Comparison of ENCODE assay signal across 8 cellular contexts in the genomic region with DNA sequence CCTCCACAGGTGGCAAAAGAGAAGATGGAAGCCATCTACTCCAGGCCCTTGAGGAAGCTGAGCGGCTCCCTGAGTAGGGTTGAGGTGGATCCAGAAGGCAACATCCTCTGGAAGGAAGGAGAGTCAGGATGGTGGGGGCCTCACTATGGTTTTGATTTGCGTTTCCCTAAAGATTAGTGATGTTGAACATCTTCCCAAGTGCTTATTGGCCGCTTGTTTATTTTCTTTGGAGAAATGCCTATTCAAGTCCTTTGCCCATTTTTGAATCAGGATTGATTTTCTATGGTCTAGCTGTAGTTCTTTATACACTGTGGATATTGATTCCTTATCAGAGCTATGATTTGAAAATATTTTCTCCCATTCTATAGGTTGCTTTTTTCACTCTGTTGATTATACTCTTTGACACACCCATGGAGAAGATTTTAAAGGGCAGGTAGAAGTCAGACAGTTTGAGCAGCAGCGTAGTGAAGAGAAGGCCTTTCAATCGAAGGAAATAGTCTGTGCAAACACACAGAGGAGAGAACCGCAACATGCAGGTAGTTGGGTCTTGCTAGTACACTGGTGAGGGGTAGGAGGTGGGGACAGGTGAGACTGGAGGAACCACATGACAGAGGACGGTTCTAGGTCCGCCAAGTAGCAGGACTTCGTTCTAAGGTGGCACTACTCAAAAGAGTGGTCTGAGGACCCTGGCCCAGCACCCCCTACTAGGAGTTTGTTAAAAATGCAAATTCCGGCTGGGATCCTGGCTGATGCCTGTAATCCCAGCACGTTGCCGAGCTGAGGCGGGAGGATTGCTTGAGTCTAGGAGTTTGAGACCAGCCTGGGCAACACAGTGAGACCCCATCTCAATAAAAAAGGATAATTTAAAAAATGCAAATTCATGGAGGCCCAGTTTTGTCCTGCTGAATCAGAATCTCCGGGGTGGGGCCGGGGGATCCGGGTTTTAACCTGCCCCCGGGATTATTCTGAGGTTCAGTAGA. TPM values are rescaled to one million over a fixed set of nuclear protein-coding genes. Genes with fewer than 3 reads are reported as not detected.
DNase-seq lines count a peak whose midpoint lies in the region; ATAC-seq and TF ChIP-seq lines count a peak whose summit lies in the region.

No MANE protein-coding gene starts in this region.

- no peaks in the 10 kb centered on the region for H3K9me3 ChIP-seq in adrenal gland (replicated peaks in 1 of 3)
- H3K9me3 ChIP-seq in tibial artery = no peaks in the 10 kb centered on the region

- H3K27ac ChIP-seq in adrenal gland = peak overlapping the region; percentile 7 to 92 (median 88)
- H3K27ac ChIP-seq in layer of hippocampus (ENCODE audit: low read depth, low read length) = peak overlapping the region; percentile 83
- peak overlapping the region; percentile 96 to 97 for H3K27ac ChIP-seq in tibial artery

- no peaks in the 10 kb centered on the region for H3K27me3 Mint-ChIP-seq in activated T-cell treated with anti-CD3 and anti-CD28 coated beads, Interleukin-2, amount 50 U/mL, for 4 hours (ENCODE audit: low read depth)

- TF ChIP-seq POLR2A in adrenal gland (IDR thresholded peaks at IDR 0.05) = no peak

- H3K4me1 ChIP-seq in adrenal gland (replicated peaks in 1 of 2) (peaks cover 7 to 28% of the 10 kb centered on the region in 2 donors), tibial artery (peaks cover 0 to 25% (median 17%) of the 10 kb centered on the region in 4 donors)

- 66 to 69% (median 66%) methylated on average over 17 of the region's 17 CpGs for WGBS in adrenal gland, 4 donors

- H3K4me3 ChIP-seq in adrenal gland = peak overlapping the region in 2 of 4 donors; percentile 50 to 57
- peak overlapping the region; percentile 67 to 87 for H3K4me3 ChIP-seq in tibial artery

- peaks cover 28% of the 10 kb centered on the region for H3K4me1 Mint-ChIP-seq in activated T-cell treated with anti-CD3 and anti-CD28 coated beads, Interleukin-2, amount 50 U/mL, for 4 hours (ENCODE audit: low read depth)

- in situ Hi-C loops in GM13976 (cut with MboI; ENCODE audit: low sequenced_read_pairs, unreplicated experiment) = loop anchor here (10.0 kb wide), 3 partner anchors 252 to 512 kb away; no protein-coding TSS in a partner anchor

- H3K27me3 ChIP-seq in adrenal gland = no peaks in the 10 kb centered on the region
- no peaks in the 10 kb centered on the region for H3K27me3 ChIP-seq in layer of hippocampus (ENCODE audit: control insufficient read depth, insufficient read depth, low read length)
- no peaks in the 10 kb centered on the region for H3K27me3 ChIP-seq in tibial artery

- intact Hi-C loops in adrenal gland (cut with DNase I) = loop anchor here (10.0 kb wide), 3 partner anchors 82 to 252 kb away; a partner anchor contains a TSS
- intact Hi-C loops in tibial artery (cut with DNase I; ENCODE audit: low total_unique reads) = loop anchor here (1.0 to 10.0 kb wide), 3 partner anchors 105 to 249 kb away; a partner anchor contains a TSS

- H3K4me3 Mint-ChIP-seq in activated T-cell treated with anti-CD3 and anti-CD28 coated beads, Interleukin-2, amount 50 U/mL, for 4 hours = peak overlapping the region; percentile 82

- H3K36me3 ChIP-seq in adrenal gland (replicated peaks in 1 of 2) = no peaks in the 10 kb centered on the region
- H3K36me3 ChIP-seq in tibial artery = no peaks in the 10 kb centered on the region

- DNase-seq in activated T-cell treated with anti-CD3 and anti-CD28 coated beads, Interleukin-2, amount 50 U/mL, for 4 hours = no peak
- DNase-seq in activated T-cell treated with anti-CD3 and anti-CD28 coated beads, Interleukin-2, amount 50 U/mL, for 1 hour = no peak
- DNase-seq in adrenal gland (peak in 1 of 7 donors; percentile 40), tibial artery (no peak), GM13976 (ENCODE audit: low spot score) (no peak), NCI-H69 (lab: John Stamatoyannopoulos, UW) (no peak)
- no peak for DNase-seq in stimulated activated CD4-positive, alpha-beta T cell treated with anti-CD3 and anti-CD28 coated beads, Interleukin-12 subunit alpha, Interleukin-12 subunit beta, amount 100 ng/mL, for 4 hours

- H3K9me3 Mint-ChIP-seq in activated T-cell treated with anti-CD3 and anti-CD28 coated beads, Interleukin-2, amount 50 U/mL, for 4 hours = no peaks in the 10 kb centered on the region

- ATAC-seq in activated T-cell treated with anti-CD3 and anti-CD28 coated beads, Interleukin-2, amount 50 U/mL, for 4 hours = no peak

- TF ChIP-seq CTCF in adrenal gland (IDR thresholded peaks at IDR 0.05) = no peak
- no peak for TF ChIP-seq CTCF in tibial artery (IDR thresholded peaks at IDR 0.05)
- no peak for TF ChIP-seq CTCF in GM13976 (IDR thresholded peaks at IDR 0.05; ENCODE audit: borderline replicate concordance, control extremely low read depth, extremely low read depth, insufficient read depth, missing control alignments)

- H3K36me3 Mint-ChIP-seq in activated T-cell treated with anti-CD3 and anti-CD28 coated beads, Interleukin-2, amount 50 U/mL, for 4 hours (ENCODE audit: insufficient read depth) = no peaks in the 10 kb centered on the region

RNA-seq across cellular contexts. Expression of a gene that starts 58.9 kb away (rescaled TPM):
- 10 to 100 TPM; 65.9 to 76.9 (median 73.2) TPM for total RNA-seq in activated T-cell treated with anti-CD3 and anti-CD28 coated beads, Interleukin-2, amount 50 U/mL, for 4 hours
- 100 to 1,000 TPM in 4 of 8 donors, 10 to 100 TPM in 4; 27.5 to 147 (median 100) TPM for total RNA-seq in adrenal gland
- polyA plus RNA-seq in adrenal gland = 10 to 100 TPM; 51.0 to 77.5 (median 76.7) TPM
